In genomic region chr6:110475255-110475654, GRCh38 we compare ENCODE assay signal across 1 cellular context.
TF ChIP-seq lines count a peak whose summit lies in the region.

No MANE protein-coding gene starts in this region.

TF ChIP-seq in H1, 55 proteins besides CTCF, POLR2A, EP300 and RAD21 (continued from another document):
- TF ChIP-seq TBP (IDR thresholded peaks at IDR 0.05; ENCODE audit: low read depth, low read length) (no peak), SRF (IDR thresholded peaks at IDR 0.05; ENCODE audit: low read depth, low read length) (no peak), SIRT6 (IDR thresholded peaks at IDR 0.05; ENCODE audit: low read length) (no peak), CREB1 (IDR thresholded peaks at IDR 0.05) (no peak), CBX8 (IDR thresholded peaks at IDR 0.05; ENCODE audit: borderline replicate concordance, low read depth, low read length) (no peak), SP4 (IDR thresholded peaks at IDR 0.05; ENCODE audit: low read length) (no peak), RNF2 (IDR thresholded peaks at IDR 0.05; ENCODE audit: borderline replicate concordance, low read depth, low read length, missing control alignments, poor library complexity, severe bottlenecking) (no peak)
